Comparison of ENCODE assay signal across 17 cellular contexts in the genomic region with DNA sequence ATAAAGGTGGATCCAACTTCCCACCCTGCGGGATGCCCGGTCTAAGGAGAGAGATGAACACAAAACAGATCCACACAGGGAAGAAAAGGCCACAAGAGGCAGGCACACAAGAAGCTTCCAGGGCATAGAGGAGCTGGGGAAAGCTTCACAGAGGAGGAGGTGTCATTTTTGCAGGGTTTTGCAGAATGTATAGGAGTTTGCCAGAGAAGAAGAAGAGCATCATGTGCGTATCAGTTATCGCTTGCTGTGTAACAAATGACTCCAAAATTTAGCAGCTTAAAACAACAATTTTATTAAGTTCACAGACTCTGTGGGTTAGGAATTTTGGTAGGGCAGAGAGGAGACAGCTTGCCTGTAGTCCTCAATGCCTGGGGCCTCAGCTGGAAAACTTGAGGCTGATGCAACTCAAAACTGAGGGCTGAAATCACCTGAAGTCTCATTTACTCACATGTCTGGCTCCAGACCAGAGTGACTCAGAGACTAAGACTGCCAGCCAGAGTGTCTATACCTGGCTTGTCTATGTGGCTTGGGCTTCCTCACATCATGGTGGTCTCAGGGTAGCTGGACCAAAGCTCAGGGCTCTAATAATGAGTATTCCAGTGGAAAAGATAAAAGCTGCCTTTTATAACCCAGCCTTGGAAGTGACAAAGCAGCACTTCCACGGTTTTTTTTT. TPM values are rescaled to one million over a fixed set of nuclear protein-coding genes. Genes with fewer than 3 reads are reported as not detected.
"Had no signal": no experiment of that assay in that cellular context is flagged by ENCODE, and none has a peak within 500 bp of the region (broad histone marks: within the 10 kb centered on the region; RNA-seq: fewer than 3 reads in every experiment).

No MANE protein-coding gene starts in this region.

- H3K4me1 ChIP-seq: psoas muscle, upper lobe of right lung had no signal

- H3K9me3 ChIP-seq: psoas muscle, upper lobe of right lung had no signal

- H3K27ac ChIP-seq: psoas muscle, upper lobe of right lung, VCaP had no signal

- H3K27me3 ChIP-seq: upper lobe of right lung had no signal

- H3K36me3 ChIP-seq: upper lobe of right lung had no signal

- H3K4me3 Mint-ChIP-seq: activated CD8-positive, alpha-beta T cell treated with anti-CD3 and anti-CD28 coated beads, Interleukin-2, amount 10 ng/mL, durations not matched to agents 7 days and 5 days; activated naive CD8-positive, alpha-beta T cell treated with anti-CD3 and anti-CD28 coated beads, Interleukin-2, amount 50 U/mL, for 24 hours; effector memory CD8-positive, alpha-beta T cell; memory B cell; natural killer cell treated with Interleukin-12 subunit alpha and Interleukin-12 subunit beta and Interleukin-15 and Interleukin-18, amount 100 ng/mL, for 72 hours had no signal

- H3K4me3 ChIP-seq: psoas muscle, upper lobe of right lung had no signal

- H3K27ac Mint-ChIP-seq: activated CD8-positive, alpha-beta T cell treated with anti-CD3 and anti-CD28 coated beads, Interleukin-2, amount 10 ng/mL, durations not matched to agents 7 days and 5 days; activated naive CD8-positive, alpha-beta T cell treated with anti-CD3 and anti-CD28 coated beads, Interleukin-2, amount 50 U/mL, for 24 hours; effector memory CD8-positive, alpha-beta T cell; memory B cell; natural killer cell treated with Interleukin-12 subunit alpha and Interleukin-12 subunit beta and Interleukin-15 and Interleukin-18, amount 100 ng/mL, for 72 hours had no signal

- DNase-seq: activated CD4-positive, alpha-beta T cell treated with anti-CD3 and anti-CD28 coated beads for 4 hours; activated CD8-positive, alpha-beta memory T cell treated with anti-CD3 and anti-CD28 coated beads, Interleukin-2, amount 50 U/mL, for 48 hours; activated CD8-positive, alpha-beta T cell treated with anti-CD3 and anti-CD28 coated beads, Interleukin-2, amount 10 ng/mL, durations not matched to agents 7 days and 5 days; activated naive CD8-positive, alpha-beta T cell treated with anti-CD3 and anti-CD28 coated beads, Interleukin-2, amount 50 U/mL, for 24 hours; caudate nucleus; effector memory CD8-positive, alpha-beta T cell; head of caudate nucleus; occipital lobe; psoas muscle; stimulated activated CD4-positive, alpha-beta T cell treated with anti-CD3 and anti-CD28 coated beads, Interleukin-12 subunit alpha, Interleukin-12 subunit beta, amount 100 ng/mL, for 4 hours; stimulated activated naive CD4-positive, alpha-beta T cell; substantia nigra; T-helper 1 cell; upper lobe of right lung had no signal

- H3K36me3 Mint-ChIP-seq: natural killer cell treated with Interleukin-12 subunit alpha and Interleukin-12 subunit beta and Interleukin-15 and Interleukin-18, amount 100 ng/mL, for 72 hours had no signal

- H3K9me3 Mint-ChIP-seq: activated naive CD8-positive, alpha-beta T cell treated with anti-CD3 and anti-CD28 coated beads, Interleukin-2, amount 50 U/mL, for 24 hours; effector memory CD8-positive, alpha-beta T cell; natural killer cell treated with Interleukin-12 subunit alpha and Interleukin-12 subunit beta and Interleukin-15 and Interleukin-18, amount 100 ng/mL, for 72 hours had no signal

- H3K4me1 Mint-ChIP-seq: activated naive CD8-positive, alpha-beta T cell treated with anti-CD3 and anti-CD28 coated beads, Interleukin-2, amount 50 U/mL, for 24 hours; memory B cell had no signal

RNA-seq across cellular contexts. Expression of gene ZNF423, which starts 33.9 kb away (rescaled TPM):
- total RNA-seq: activated CD8-positive, alpha-beta T cell treated with anti-CD3 and anti-CD28 coated beads, Interleukin-2, amount 10 ng/mL, durations not matched to agents 7 days and 5 days; natural killer cell treated with Interleukin-12 subunit alpha and Interleukin-12 subunit beta and Interleukin-15 and Interleukin-18, amount 100 ng/mL, for 72 hours had no signal
